Comparison of ENCODE assay signal across 1 cellular context in the genomic region with DNA sequence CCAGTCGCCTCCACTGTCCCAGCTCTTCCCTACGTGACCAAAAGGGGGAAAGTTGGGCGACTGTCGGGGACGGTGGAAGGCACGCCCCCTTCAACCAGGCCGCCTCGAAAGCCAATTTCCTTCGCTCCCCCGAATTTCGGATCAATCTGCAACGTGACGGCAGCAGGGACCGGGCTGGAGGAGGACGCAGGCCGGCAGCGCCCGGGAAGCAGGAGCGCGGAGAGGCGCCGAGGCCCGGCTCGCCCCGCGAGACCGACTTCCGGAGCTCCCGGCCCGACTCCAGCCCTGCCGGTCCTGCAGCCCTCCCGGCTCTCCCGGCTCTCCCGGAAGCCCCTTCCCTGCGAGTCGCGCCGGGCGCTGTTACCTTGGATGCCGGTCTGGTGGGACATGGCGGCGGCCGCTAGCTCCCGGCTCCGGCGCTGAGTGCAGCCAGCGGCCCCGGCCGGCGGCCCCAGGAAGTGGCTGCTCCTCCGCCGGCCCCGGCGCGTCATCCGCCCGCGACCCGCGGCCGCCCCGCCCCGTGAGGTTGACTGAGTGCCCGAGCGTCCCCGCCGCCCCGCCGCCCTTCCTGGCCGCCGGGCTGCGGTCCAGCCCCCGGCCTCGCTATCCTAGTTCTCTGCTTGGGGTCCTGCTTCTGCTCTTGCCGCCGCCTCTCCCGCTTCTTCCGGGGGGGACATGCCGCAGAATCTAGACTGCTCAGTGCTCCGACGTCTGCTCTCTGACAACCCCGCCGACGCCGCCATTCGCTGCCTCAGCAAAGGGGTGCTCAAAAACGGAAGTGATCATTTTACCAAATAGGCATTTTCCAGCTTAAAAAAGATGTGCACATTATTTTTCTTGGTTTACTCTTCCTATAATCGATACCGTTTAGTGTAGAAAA.
TF ChIP-seq lines count a peak whose summit lies in the region.

TSS of gene TWF1 (minus strand) at position 461 of the 880 bp plus-strand sequence. CDS start at position 389, 72 bp downstream.

TF ChIP-seq in HepG2, 621 proteins besides CTCF, POLR2A, EP300 and RAD21 (continued from another document and continues in another):
- peak; percentile 82; the same call in 1 of the 2 replicates for TF ChIP-seq ZFP91 (CRISPR knock-in tag; IDR thresholded peaks at IDR 0.05; ENCODE audit: borderline replicate concordance)
- TF ChIP-seq NR2C2 (CRISPR knock-in tag; IDR thresholded peaks at IDR 0.05; ENCODE audit: borderline replicate concordance), result peak; percentile 81; the same call in 1 of the 2 replicates
- TF ChIP-seq NFKB2 (CRISPR knock-in tag; IDR thresholded peaks at IDR 0.05; ENCODE audit: borderline replicate concordance), result peak; percentile 78; the same call in 1 of the 2 replicates
- peak; percentile 15; the same call in 1 of the 2 replicates for TF ChIP-seq IRF2 (CRISPR knock-in tag; IDR thresholded peaks at IDR 0.05)
- no peak for TF ChIP-seq FOXM1 (CRISPR knock-in tag; IDR thresholded peaks at IDR 0.05)
- TF ChIP-seq ARHGAP35 (CRISPR knock-in tag; IDR thresholded peaks at IDR 0.05; ENCODE audit: borderline replicate concordance), result peak; percentile 54; the same call in 1 of the 2 replicates
- peak; percentile 30; the same call in 1 of the 2 replicates for TF ChIP-seq POGK (CRISPR knock-in tag; conservative IDR thresholded peaks at IDR 0.05)
- peak; percentile 59 for TF ChIP-seq GABPA (IDR thresholded peaks at IDR 0.05; ENCODE audit: low read depth, low read length)
- peak; percentile 59; the same call in 1 of the 2 replicates for TF ChIP-seq GABPA (CRISPR knock-in tag; IDR thresholded peaks at IDR 0.05; ENCODE audit: low read depth)
- TF ChIP-seq, protein P1, sequence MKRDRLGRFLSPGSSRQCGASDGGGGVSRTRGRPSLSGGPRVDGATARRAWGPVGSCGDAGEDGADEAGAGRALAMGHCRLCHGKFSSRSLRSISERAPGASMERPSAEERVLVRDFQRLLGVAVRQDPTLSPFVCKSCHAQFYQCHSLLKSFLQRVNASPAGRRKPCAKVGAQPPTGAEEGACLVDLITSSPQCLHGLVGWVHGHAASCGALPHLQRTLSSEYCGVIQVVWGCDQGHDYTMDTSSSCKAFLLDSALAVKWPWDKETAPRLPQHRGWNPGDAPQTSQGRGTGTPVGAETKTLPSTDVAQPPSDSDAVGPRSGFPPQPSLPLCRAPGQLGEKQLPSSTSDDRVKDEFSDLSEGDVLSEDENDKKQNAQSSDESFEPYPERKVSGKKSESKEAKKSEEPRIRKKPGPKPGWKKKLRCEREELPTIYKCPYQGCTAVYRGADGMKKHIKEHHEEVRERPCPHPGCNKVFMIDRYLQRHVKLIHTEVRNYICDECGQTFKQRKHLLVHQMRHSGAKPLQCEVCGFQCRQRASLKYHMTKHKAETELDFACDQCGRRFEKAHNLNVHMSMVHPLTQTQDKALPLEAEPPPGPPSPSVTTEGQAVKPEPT (CRISPR knock-in tag; IDR thresholded peaks at IDR 0.05; ENCODE audit: low read depth), result peak; percentile 41; the same call in 1 of the 2 replicates
- TF ChIP-seq ASH2L (IDR thresholded peaks at IDR 0.05; ENCODE audit: insufficient read length, low read depth, low read length), result peak; percentile 91
- TF ChIP-seq, protein P2, sequence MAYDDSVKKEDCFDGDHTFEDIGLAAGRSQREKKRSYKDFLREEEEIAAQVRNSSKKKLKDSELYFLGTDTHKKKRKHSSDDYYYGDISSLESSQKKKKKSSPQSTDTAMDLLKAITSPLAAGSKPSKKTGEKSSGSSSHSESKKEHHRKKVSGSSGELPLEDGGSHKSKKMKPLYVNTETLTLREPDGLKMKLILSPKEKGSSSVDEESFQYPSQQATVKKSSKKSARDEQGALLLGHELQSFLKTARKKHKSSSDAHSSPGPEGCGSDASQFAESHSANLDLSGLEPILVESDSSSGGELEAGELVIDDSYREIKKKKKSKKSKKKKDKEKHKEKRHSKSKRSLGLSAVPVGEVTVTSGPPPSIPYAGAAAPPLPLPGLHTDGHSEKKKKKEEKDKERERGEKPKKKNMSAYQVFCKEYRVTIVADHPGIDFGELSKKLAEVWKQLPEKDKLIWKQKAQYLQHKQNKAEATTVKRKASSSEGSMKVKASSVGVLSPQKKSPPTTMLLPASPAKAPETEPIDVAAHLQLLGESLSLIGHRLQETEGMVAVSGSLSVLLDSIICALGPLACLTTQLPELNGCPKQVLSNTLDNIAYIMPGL (CRISPR knock-in tag; IDR thresholded peaks at IDR 0.05; ENCODE audit: borderline replicate concordance in 1 of 2, low read depth in 1 of 2), result peak in 1 of 2 experiments; percentile 86; a peak in 2 of 4 replicates
- TF ChIP-seq NFATC3 (CRISPR knock-in tag; IDR thresholded peaks at IDR 0.05), result no peak
- peak; percentile 73; the same call in 1 of the 2 replicates for TF ChIP-seq KAT7 (CRISPR knock-in tag; IDR thresholded peaks at IDR 0.05; ENCODE audit: borderline replicate concordance)
- TF ChIP-seq TAF1 (CRISPR knock-in tag; IDR thresholded peaks at IDR 0.05), result peak; percentile 83
- peak; percentile 59; the same call in 1 of the 2 replicates for TF ChIP-seq KDM5B (CRISPR knock-in tag; IDR thresholded peaks at IDR 0.05; ENCODE audit: borderline replicate concordance)
- TF ChIP-seq, protein P3, sequence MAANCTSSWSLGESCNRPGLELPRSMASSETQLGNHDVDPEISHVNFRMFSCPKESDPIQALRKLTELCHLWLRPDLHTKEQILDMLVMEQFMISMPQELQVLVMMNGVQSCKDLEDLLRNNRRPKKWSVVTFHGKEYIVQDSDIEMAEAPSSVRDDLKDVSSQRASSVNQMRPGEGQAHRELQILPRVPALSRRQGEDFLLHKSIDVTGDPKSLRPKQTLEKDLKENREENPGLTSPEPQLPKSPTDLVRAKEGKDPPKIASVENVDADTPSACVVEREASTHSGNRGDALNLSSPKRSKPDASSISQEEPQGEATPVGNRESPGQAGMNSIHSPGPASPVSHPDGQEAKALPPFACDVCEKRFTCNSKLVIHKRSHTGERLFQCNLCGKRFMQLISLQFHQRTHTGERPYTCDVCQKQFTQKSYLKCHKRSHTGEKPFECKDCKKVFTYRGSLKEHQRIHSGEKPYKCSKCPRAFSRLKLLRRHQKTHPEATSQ (CRISPR knock-in tag; IDR thresholded peaks at IDR 0.05; ENCODE audit: borderline replicate concordance), result no peak
- TF ChIP-seq RELA (CRISPR knock-in tag; IDR thresholded peaks at IDR 0.05), result 0 out of 2 replicates have a peak, but pooled peaks have one; percentile 34
- TF ChIP-seq MED1 (CRISPR knock-in tag; IDR thresholded peaks at IDR 0.05), result 0 out of 2 replicates have a peak, but pooled peaks have one; percentile 30
- peak; percentile 88 for TF ChIP-seq ZNF501 (CRISPR knock-in tag; IDR thresholded peaks at IDR 0.05)
- peak; percentile 77 for TF ChIP-seq ZNF687 (CRISPR knock-in tag; IDR thresholded peaks at IDR 0.05)
- TF ChIP-seq CBFB (CRISPR knock-in tag; IDR thresholded peaks at IDR 0.05), result peak; percentile 70; the same call in 1 of the 2 replicates
- 0 out of 2 replicates have a peak, but pooled peaks have one; percentile 5 for TF ChIP-seq ZNF629 (CRISPR knock-in tag; conservative IDR thresholded peaks at IDR 0.05)
- TF ChIP-seq HDAC1 (CRISPR knock-in tag; IDR thresholded peaks at IDR 0.05), result peak; percentile 73
- TF ChIP-seq, protein P4, sequence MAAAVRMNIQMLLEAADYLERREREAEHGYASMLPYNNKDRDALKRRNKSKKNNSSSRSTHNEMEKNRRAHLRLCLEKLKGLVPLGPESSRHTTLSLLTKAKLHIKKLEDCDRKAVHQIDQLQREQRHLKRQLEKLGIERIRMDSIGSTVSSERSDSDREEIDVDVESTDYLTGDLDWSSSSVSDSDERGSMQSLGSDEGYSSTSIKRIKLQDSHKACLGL (CRISPR knock-in tag; IDR thresholded peaks at IDR 0.05), result peak; percentile 39; the same call in 1 of the 2 replicates
- no peak for TF ChIP-seq RBAK (CRISPR knock-in tag; IDR thresholded peaks at IDR 0.05)
- 0 out of 2 replicates have a peak, but pooled peaks have one; percentile 53 for TF ChIP-seq MYPOP (CRISPR knock-in tag; IDR thresholded peaks at IDR 0.05)
- TF ChIP-seq ISL2 (CRISPR knock-in tag; IDR thresholded peaks at IDR 0.05), result peak; percentile 41
- no peak for TF ChIP-seq ZNF605 (CRISPR knock-in tag; IDR thresholded peaks at IDR 0.05)
- peak; percentile 16; the same call in 1 of the 2 replicates for TF ChIP-seq ZBTB14 (CRISPR knock-in tag; IDR thresholded peaks at IDR 0.05)
- TF ChIP-seq RBM39 (IDR thresholded peaks at IDR 0.05; ENCODE audit: low read depth, low read length, poor library complexity, severe bottlenecking), result no peak
